ENCODE assay signal across 17 cellular contexts in the genomic region with DNA sequence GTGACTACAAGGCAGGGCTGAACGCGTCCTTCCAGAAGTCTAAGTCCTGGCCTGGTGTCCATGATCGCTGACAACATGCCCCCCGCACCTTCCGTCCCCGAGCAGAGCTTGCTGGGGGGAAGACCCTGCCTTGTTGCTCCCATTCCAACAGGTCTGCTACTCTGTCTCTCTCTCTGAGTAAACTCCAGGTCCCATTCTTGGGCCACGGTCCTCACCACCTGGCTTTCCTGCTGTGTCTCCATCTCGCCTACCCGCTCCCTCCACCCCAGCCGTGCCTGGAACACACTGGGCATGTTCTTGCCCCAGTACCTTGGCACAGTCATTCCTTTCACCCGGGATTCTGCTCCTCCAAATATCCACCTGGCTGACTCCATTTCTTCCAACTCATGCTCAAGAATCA.
DNase-seq lines count a peak whose midpoint lies in the region; ATAC-seq and TF ChIP-seq lines count a peak whose summit lies in the region.
"Had no signal": no experiment of that assay in that cellular context is flagged by ENCODE, and none has a peak within 500 bp of the region (broad histone marks: within the 10 kb centered on the region; RNA-seq: fewer than 3 reads in every experiment).

No MANE protein-coding gene starts in this region.

- H3K27ac ChIP-seq in caudate nucleus (ENCODE audit: low read depth, low read length) (peak overlapping the region; percentile 88), layer of hippocampus (ENCODE audit: low read depth, low read length) (peak overlapping the region; percentile 14), thyroid gland (peak overlapping the region; percentile 17 to 63 (median 37))
- H3K27ac ChIP-seq: BLaER1 had no signal

- H3K4me1 ChIP-seq in thyroid gland = peaks cover 3 to 13% of the 10 kb centered on the region in 2 donors

- H3K4me3 ChIP-seq in thyroid gland (replicated peaks in 1 of 3) = no peak overlapping the region
- H3K4me3 ChIP-seq: BLaER1, GM23338 had no signal

- no peak for TF ChIP-seq POLR2A in thyroid gland (IDR thresholded peaks at IDR 0.05)

- no peaks in the 10 kb centered on the region for H3K36me3 ChIP-seq in thyroid gland
- H3K36me3 ChIP-seq: BLaER1 had no signal

- whole genome bisulfite sequencing in thyroid gland, 2 donors = 89 to 90% methylated on average over 11 of the region's 11 CpGs

- ATAC-seq in Right ventricle myocardium superior (ENCODE audit: poor library complexity) (no peak), GM21423 (IDR thresholded peaks at IDR 0.05; ENCODE audit: unreplicated experiment) (no peak)
- ATAC-seq: GM23338, HepG2 had no signal

- H3K27me3 ChIP-seq in layer of hippocampus (ENCODE audit: control insufficient read depth, insufficient read depth, low read length) = no peaks in the 10 kb centered on the region
- H3K27me3 ChIP-seq in thyroid gland = no peaks in the 10 kb centered on the region
- H3K27me3 ChIP-seq: BLaER1 had no signal

- peak; percentile 44 for DNase-seq in HuH-7.5 (ENCODE audit: low spot score)
- no peak for DNase-seq in caudate nucleus (lab: John Stamatoyannopoulos, UW)
- no peak for DNase-seq in thyroid gland
- DNase-seq in Right ventricle myocardium superior = no peak
- no peak for DNase-seq in NCI-H1417 (lab: John Stamatoyannopoulos, UW)
- DNase-seq: 8988T; AML-193; Caco-2; CD8-positive, alpha-beta memory T cell; DND-41; GDM1; H9 had no signal

- intact Hi-C loops in thyroid gland (cut with DNase I) = no loop called here
- intact Hi-C loops in Right ventricle myocardium superior (cut with DNase I) = no loop called here

- TF ChIP-seq CTCF in thyroid gland (IDR thresholded peaks at IDR 0.05) = no peak

- no peaks in the 10 kb centered on the region for H3K9me3 ChIP-seq in thyroid gland
- H3K9me3 ChIP-seq: BLaER1, Caco-2 had no signal

Comparison
In these comparisons a context has a peak if more than half of its experiments do, and no peak if none do; other contexts are left out.
1. H3K27ac ChIP-seq: peak in every context shown above with its lines; median percentile 88 in caudate nucleus; 37 in thyroid gland; 14 in layer of hippocampus.